Comparison of ENCODE assay signal across 8 cellular contexts in the genomic region with DNA sequence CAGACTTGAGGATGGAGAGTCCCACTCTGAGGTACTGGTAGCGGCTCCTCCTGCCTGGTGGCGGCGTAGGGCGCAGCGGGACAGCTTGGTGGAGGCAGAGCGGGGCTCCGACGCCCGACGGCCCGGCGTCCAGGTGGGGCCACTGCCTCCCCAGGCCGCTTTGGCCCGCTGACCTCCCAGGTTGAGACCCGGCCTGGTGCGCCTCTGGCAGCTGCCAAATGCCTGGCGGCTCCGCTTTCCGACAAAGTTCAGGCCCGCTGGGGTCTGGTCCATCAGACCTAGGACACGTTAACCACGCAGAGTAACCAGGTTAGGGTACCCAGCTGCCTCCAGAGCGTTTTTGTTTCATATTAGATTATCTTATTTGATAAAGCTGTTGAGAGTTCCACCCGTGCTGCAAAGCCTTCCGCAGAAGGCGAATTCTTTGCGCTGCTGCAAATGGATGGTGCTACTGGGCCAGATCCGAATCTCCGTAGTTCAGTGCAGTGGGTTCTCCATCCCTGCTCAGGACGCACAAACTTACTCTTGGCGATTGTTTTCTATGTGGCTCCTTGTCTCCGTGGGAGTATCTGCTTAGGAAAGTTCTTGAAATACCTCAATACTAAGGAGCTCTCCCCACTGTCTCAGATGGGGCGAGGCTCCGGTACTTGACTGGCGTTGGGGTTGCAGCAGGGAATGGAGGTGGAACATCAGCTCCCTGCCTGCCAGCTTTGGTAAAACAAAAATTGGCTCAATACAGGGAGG. TPM values are rescaled to one million over a fixed set of nuclear protein-coding genes. Genes with fewer than 3 reads are reported as not detected.
DNase-seq lines count a peak whose midpoint lies in the region; ATAC-seq, FAIRE-seq and TF ChIP-seq lines count a peak whose summit lies in the region.

No MANE protein-coding gene starts in this region.

- DNase-seq in DMS79 (lab: John Stamatoyannopoulos, UW) (peak; percentile 45), NCI-H1694 treated with DMSO at 0.1 percent for 48 hours (lab: John Stamatoyannopoulos, UW) (peak; percentile 65), kidney (peak; percentile 72), Kasumi-1 (lab: John Stamatoyannopoulos, UW) (no peak)
- no peak for DNase-seq in central memory CD8-positive, alpha-beta T cell (ENCODE audit: low spot score in 2 of 2)
- no peak for DNase-seq in stimulated activated CD4-positive, alpha-beta T cell treated with anti-CD3 and anti-CD28 coated beads, Interleukin-4, amount 100 ng/mL, for 24 hours

- no peak overlapping the region for H3K27ac Mint-ChIP-seq in central memory CD8-positive, alpha-beta T cell (ENCODE audit: low read depth)

- peaks cover 8 to 21% (median 18%) of the 10 kb centered on the region in 5 donors for H3K27me3 ChIP-seq in subcutaneous abdominal adipose tissue (ENCODE audit: control insufficient read depth in 5 of 5, insufficient read depth in 4 of 5, low read length in 5 of 5)

- no peaks in the 10 kb centered on the region for H3K9me3 Mint-ChIP-seq in central memory CD8-positive, alpha-beta T cell

- ATAC-seq in central memory CD8-positive, alpha-beta T cell (replicated peaks; ENCODE audit: extremely low read depth, poor library complexity, severe bottlenecking), result no peak
- ATAC-seq in GM21515 (IDR thresholded peaks at IDR 0.05; ENCODE audit: unreplicated experiment), result no peak

- no peak for FAIRE-seq in kidney (lab: Jason Lieb, UNC)

- intact Hi-C loops in kidney (cut with DNase I), result no loop called here

- no peaks in the 10 kb centered on the region for H3K36me3 ChIP-seq in kidney (ENCODE audit: control insufficient read depth in 1 of 2, insufficient read depth in 2 of 2, low read length in 2 of 2)
- H3K36me3 ChIP-seq in subcutaneous abdominal adipose tissue (ENCODE audit: control insufficient read depth in 5 of 5, insufficient read depth in 5 of 5, low read length in 5 of 5), result no peaks in the 10 kb centered on the region

- no peak overlapping the region for H3K27ac ChIP-seq in kidney (ENCODE audit: low read depth in 2 of 2, low read length in 2 of 2)
- H3K27ac ChIP-seq in subcutaneous abdominal adipose tissue (ENCODE audit: low read depth, low read length), result no peak overlapping the region

- H3K9ac ChIP-seq in kidney (ENCODE audit: low read length in 2 of 2), result no peak overlapping the region
- H3K9ac ChIP-seq in subcutaneous abdominal adipose tissue (ENCODE audit: low read length in 5 of 5), result no peak overlapping the region

- peak overlapping the region; percentile 37 to 44 for H3K4me3 ChIP-seq in kidney (ENCODE audit: low read length in 2 of 2)
- H3K4me3 ChIP-seq in subcutaneous abdominal adipose tissue (ENCODE audit: low read depth in 1 of 5, low read length in 5 of 5), result peak overlapping the region; percentile 3 to 74 (median 67)

- H3K27me3 Mint-ChIP-seq in central memory CD8-positive, alpha-beta T cell, result peaks cover 35% of the 10 kb centered on the region

- H3K4me1 ChIP-seq in kidney (ENCODE audit: control insufficient read depth in 1 of 2, insufficient read depth in 1 of 2, low read depth in 1 of 2, low read length in 2 of 2), result peaks cover 0 to 14% of the 10 kb centered on the region in 2 donors
- H3K4me1 ChIP-seq in subcutaneous abdominal adipose tissue (ENCODE audit: control insufficient read depth in 5 of 5, insufficient read depth in 5 of 5, low read length in 5 of 5), result peaks cover 0 to 25% (median 21%) of the 10 kb centered on the region in 5 donors

- no peak for TF ChIP-seq CTCF in kidney (IDR thresholded peaks at IDR 0.05; ENCODE audit: borderline replicate concordance, extremely low read depth, insufficient read depth)

- H3K9me3 ChIP-seq in kidney (ENCODE audit: control insufficient read depth in 1 of 2, low read length in 2 of 2), result no peaks in the 10 kb centered on the region
- no peaks in the 10 kb centered on the region for H3K9me3 ChIP-seq in subcutaneous abdominal adipose tissue (ENCODE audit: control insufficient read depth in 5 of 5, low read length in 5 of 5)

- peak overlapping the region; percentile 77 for H3K4me3 Mint-ChIP-seq in central memory CD8-positive, alpha-beta T cell

- peaks cover 14% of the 10 kb centered on the region for H3K4me1 Mint-ChIP-seq in central memory CD8-positive, alpha-beta T cell

- peaks cover 2% of the 10 kb centered on the region for H3K36me3 Mint-ChIP-seq in central memory CD8-positive, alpha-beta T cell (ENCODE audit: insufficient read depth)

RNA-seq across cellular contexts. Expression of gene B3GALT1, which starts 1.4 kb away (rescaled TPM):
- total RNA-seq in kidney, result 0.13 TPM
- polyA plus RNA-seq in kidney (ENCODE audit: insufficient read depth, low read depth, low replicate concordance), result not detected

Comparison
In these comparisons a context has a peak if more than half of its experiments do, and no peak if none do; other contexts are left out.
1. DNase-seq: peak in DMS79 (single experiment), NCI-H1694 treated with DMSO at 0.1 percent for 48 hours (single experiment) and kidney (single experiment); none in central memory CD8-positive, alpha-beta T cell (0 of 2), stimulated activated CD4-positive, alpha-beta T cell treated with anti-CD3 and anti-CD28 coated beads, Interleukin-4, amount 100 ng/mL, for 24 hours (single experiment) and Kasumi-1 (0 of 2).